ENCODE assay signal across 10 cellular contexts in genomic region chrX:11239230-11239629, GRCh38. TPM values are rescaled to one million over a fixed set of nuclear protein-coding genes. Genes with fewer than 3 reads are reported as not detected.
DNase-seq lines count a peak whose midpoint lies in the region; ATAC-seq lines count a peak whose summit lies in the region.
"Had no signal": no experiment of that assay in that cellular context is flagged by ENCODE, and none has a peak within 500 bp of the region (broad histone marks: within the 10 kb centered on the region; RNA-seq: fewer than 3 reads in every experiment).

No MANE protein-coding gene starts in this region.

- DNase-seq in A172 (ENCODE audit: low spot score) (peak; percentile 34), dedifferentiated amniotic fluid mesenchymal stem cell (ENCODE audit: extremely low spot score) (peak; percentile 38), SHP77 treated with DMSO at 0.1 percent for 48 hours (lab: John Stamatoyannopoulos, UW) (no peak), AML-193 (lab: John Stamatoyannopoulos, UW) (no peak), T-helper 17 cell (no peak)
- DNase-seq in activated CD4-positive, alpha-beta memory T cell treated with anti-CD3 and anti-CD28 coated beads for 36 hours = no peak
- DNase-seq: CD8-positive, alpha-beta memory T cell; SHP77 had no signal

- intact Hi-C loops in activated CD4-positive, alpha-beta memory T cell treated with anti-CD3 and anti-CD28 coated beads for 36 hours (cut with micrococcal nuclease) = no loop called here

- no peaks in the 10 kb centered on the region for H3K9me3 Mint-ChIP-seq in activated CD4-positive, alpha-beta memory T cell treated with anti-CD3 and anti-CD28 coated beads for 36 hours
- H3K9me3 Mint-ChIP-seq: CD8-positive, alpha-beta memory T cell had no signal

- H3K9me3 ChIP-seq in T-helper 17 cell (ENCODE audit: control insufficient read depth, low read length, poor library complexity, severe bottlenecking) = no peaks in the 10 kb centered on the region

- CTCF ChIA-PET in activated CD4-positive, alpha-beta memory T cell treated with anti-CD3 and anti-CD28 coated beads for 36 hours (lab: Charles Lee) = no interaction called here

- no peaks in the 10 kb centered on the region for H3K27me3 Mint-ChIP-seq in activated CD4-positive, alpha-beta memory T cell treated with anti-CD3 and anti-CD28 coated beads for 36 hours
- no peaks in the 10 kb centered on the region for H3K27me3 Mint-ChIP-seq in T-helper 17 cell

- H3K4me3 Mint-ChIP-seq in activated CD4-positive, alpha-beta memory T cell treated with anti-CD3 and anti-CD28 coated beads for 36 hours = no peak overlapping the region
- H3K4me3 Mint-ChIP-seq in T-helper 17 cell = no peak overlapping the region
- H3K4me3 Mint-ChIP-seq: CD8-positive, alpha-beta memory T cell had no signal

- no peaks in the 10 kb centered on the region for H3K4me1 Mint-ChIP-seq in activated CD4-positive, alpha-beta memory T cell treated with anti-CD3 and anti-CD28 coated beads for 36 hours (ENCODE audit: low read depth)
- H3K4me1 Mint-ChIP-seq in T-helper 17 cell = no peaks in the 10 kb centered on the region
- H3K4me1 Mint-ChIP-seq: CD8-positive, alpha-beta memory T cell had no signal

- no peak overlapping the region for H3K27ac Mint-ChIP-seq in activated CD4-positive, alpha-beta memory T cell treated with anti-CD3 and anti-CD28 coated beads for 36 hours
- no peak overlapping the region for H3K27ac Mint-ChIP-seq in T-helper 17 cell
- H3K27ac Mint-ChIP-seq: CD8-positive, alpha-beta memory T cell had no signal

- POLR2A ChIA-PET in activated CD4-positive, alpha-beta memory T cell treated with anti-CD3 and anti-CD28 coated beads for 36 hours (lab: Charles Lee) = no interaction called here

- H3K36me3 Mint-ChIP-seq in activated CD4-positive, alpha-beta memory T cell treated with anti-CD3 and anti-CD28 coated beads for 36 hours = no peaks in the 10 kb centered on the region
- no peaks in the 10 kb centered on the region for H3K36me3 Mint-ChIP-seq in T-helper 17 cell (ENCODE audit: low read depth)
- H3K36me3 Mint-ChIP-seq: CD8-positive, alpha-beta memory T cell had no signal

- ATAC-seq in GM19023 (IDR thresholded peaks at IDR 0.05; ENCODE audit: unreplicated experiment) (peak; percentile 66), HG03280 (IDR thresholded peaks at IDR 0.05; ENCODE audit: unreplicated experiment) (peak; percentile 75), T-helper 17 cell (no peak)

RNA-seq across cellular contexts. Expression of gene AMELX, which starts 54.0 kb away (rescaled TPM):
- not detected in 2 replicates for total RNA-seq in A172 (2014; rRNA removed; shearing (Covaris generic))
- total RNA-seq in activated CD4-positive, alpha-beta memory T cell treated with anti-CD3 and anti-CD28 coated beads for 36 hours = not detected
- not detected for total RNA-seq in T-helper 17 cell
- total RNA-seq: CD8-positive, alpha-beta memory T cell had no signal

Comparison
In these comparisons a context has a peak if more than half of its experiments do, and no peak if none do; other contexts are left out.
1. DNase-seq: peak in A172 (single experiment) and dedifferentiated amniotic fluid mesenchymal stem cell (single experiment); none in activated CD4-positive, alpha-beta memory T cell treated with anti-CD3 and anti-CD28 coated beads for 36 hours (single experiment), SHP77 treated with DMSO at 0.1 percent for 48 hours (single experiment), AML-193 (0 of 2) and T-helper 17 cell (0 of 3).